Comparison of ENCODE assay signal across 15 cellular contexts in genomic region chr6:137862419-137863125, GRCh38. TPM values are rescaled to one million over a fixed set of nuclear protein-coding genes. Genes with fewer than 3 reads are reported as not detected.
DNase-seq lines count a peak whose midpoint lies in the region; ATAC-seq and TF ChIP-seq lines count a peak whose summit lies in the region.
"Had no signal": no experiment of that assay in that cellular context is flagged by ENCODE, and none has a peak within 500 bp of the region (broad histone marks: within the 10 kb centered on the region; RNA-seq: fewer than 3 reads in every experiment).

No MANE protein-coding gene starts in this region.

- peak; percentile 73 to 89 for DNase-seq in HAP-1 (ENCODE audit: low spot score in 2 of 2)
- no peak for DNase-seq in body of pancreas
- DNase-seq in HuH-7.5 (ENCODE audit: low spot score): no peak
- no peak for DNase-seq in MV-4-11 (lab: John Stamatoyannopoulos, UW)
- DNase-seq: anterior cingulate cortex; CD4-positive, alpha-beta T cell; hippocampal formation; NCI-H2029 treated with DMSO at 0.1 percent for 48 hours; NCI-H524 treated with DMSO at 0.1 percent for 48 hours; retina; SHP77 had no signal

- H3K4me2 ChIP-seq in BLaER1 (0 out of 2 replicates have a peak overlapping the region, but pooled peaks have one; percentile 3), neural cell (ENCODE audit: low read length) (no peak overlapping the region)

- H3F3A ChIP-seq in neural cell (ENCODE audit: insufficient read depth, low read length, poor library complexity, severe bottlenecking): no peaks in the 10 kb centered on the region

- H3K9me2 ChIP-seq in neural cell (ENCODE audit: insufficient read depth, low read length): no peaks in the 10 kb centered on the region

- H3K9me3 ChIP-seq in BLaER1 (peaks cover 3% of the 10 kb centered on the region), HAP-1 (no peaks in the 10 kb centered on the region), body of pancreas (no peaks in the 10 kb centered on the region), neural cell (ENCODE audit: low read length) (no peaks in the 10 kb centered on the region)

- H3K36me3 ChIP-seq in BLaER1: peaks cover 67% of the 10 kb centered on the region
- H3K36me3 ChIP-seq in HAP-1 (replicated peaks): no peaks in the 10 kb centered on the region
- no peaks in the 10 kb centered on the region for H3K36me3 ChIP-seq in body of pancreas (replicated peaks in 1 of 2; ENCODE audit: insufficient read depth in 1 of 2, low read depth in 2 of 2)
- no peaks in the 10 kb centered on the region for H3K36me3 ChIP-seq in neural cell (ENCODE audit: insufficient read depth, low read length)

- H3K27ac ChIP-seq in BLaER1: no peak overlapping the region
- H3K27ac ChIP-seq in body of pancreas: peak overlapping the region in 3 of 4 donors; percentile 10 to 58 (median 33)
- no peak overlapping the region for H3K27ac ChIP-seq in neural cell (ENCODE audit: low read length)

- TF ChIP-seq CTCF in body of pancreas (IDR thresholded peaks at IDR 0.05) (no peak), neural cell (IDR thresholded peaks at IDR 0.05; ENCODE audit: poor library complexity, severe bottlenecking) (no peak)

- TF ChIP-seq EP300 in neural cell (conservative IDR thresholded peaks at IDR 0.05; ENCODE audit: poor library complexity, severe bottlenecking): peak; percentile 24

- 46 to 55% methylated on average over 5 of the region's 5 CpGs for WGBS in body of pancreas, 2 donors

- no peak for TF ChIP-seq RAD21 in neural cell (conservative IDR thresholded peaks at IDR 0.05)

- H3K4me3 ChIP-seq in BLaER1 (no peak overlapping the region), HAP-1 (no peak overlapping the region), body of pancreas (no peak overlapping the region), neural cell (ENCODE audit: low read length) (no peak overlapping the region)

- TF ChIP-seq POLR2A in body of pancreas (IDR thresholded peaks at IDR 0.05): no peak

- H3K79me2 ChIP-seq in neural cell (replicated peaks; ENCODE audit: insufficient read depth, low read length): no peaks in the 10 kb centered on the region

- H3K9ac ChIP-seq in BLaER1: no peak overlapping the region
- no peak overlapping the region for H3K9ac ChIP-seq in neural cell (ENCODE audit: low read length)

- H2AFZ ChIP-seq in neural cell (ENCODE audit: low read depth, low read length): no peak overlapping the region

- no peak for ATAC-seq in body of pancreas
- ATAC-seq in GM19467 (IDR thresholded peaks at IDR 0.05; ENCODE audit: unreplicated experiment): no peak
- no peak for ATAC-seq in GM19023 (IDR thresholded peaks at IDR 0.05; ENCODE audit: unreplicated experiment)

- intact Hi-C loops in body of pancreas (cut with DNase I): no loop called here

- peaks cover 34% of the 10 kb centered on the region for H3K4me1 ChIP-seq in BLaER1
- peaks cover 37% of the 10 kb centered on the region for H3K4me1 ChIP-seq in HAP-1
- H3K4me1 ChIP-seq in body of pancreas: peaks cover 7% of the 10 kb centered on the region

- H3K27me3 ChIP-seq in BLaER1: no peaks in the 10 kb centered on the region
- H3K27me3 ChIP-seq in HAP-1 (ENCODE audit: low read depth): no peaks in the 10 kb centered on the region
- no peaks in the 10 kb centered on the region for H3K27me3 ChIP-seq in body of pancreas
- H3K27me3 ChIP-seq in neural cell (ENCODE audit: insufficient read depth, low read depth, low read length): peaks cover 2% of the 10 kb centered on the region

- in situ Hi-C loops in HAP-1 (cut with MboI; ENCODE audit: low sequenced_read_pairs): loop anchor here (10.0 kb wide), 1 partner anchor 148 kb away; no protein-coding TSS in a partner anchor

- H4K20me1 ChIP-seq in BLaER1: peaks cover 55% of the 10 kb centered on the region; the same call in 1 of the 2 replicates
- H4K20me1 ChIP-seq in neural cell (ENCODE audit: insufficient read depth): no peaks in the 10 kb centered on the region

TF ChIP-seq in neural cell, 6 proteins besides CTCF, POLR2A, EP300 and RAD21:
- TF ChIP-seq POLR2AphosphoS5 (IDR thresholded peaks at IDR 0.05) (peak; percentile 26), REST (IDR thresholded peaks at IDR 0.05; ENCODE audit: borderline replicate concordance) (no peak)

RNA-seq across cellular contexts. Expression of gene TNFAIP3, which starts 4.5 kb away (rescaled TPM):
- total RNA-seq in body of pancreas: 10 to 100 TPM in 1 of 2 donors, 1 to 10 TPM in 1; 9.6 to 12.5 TPM
- polyA plus RNA-seq in neural cell: 0.20 and 0.70 TPM in 2 replicates
- 0.24 and 1.0 TPM in 2 replicates for polyA minus RNA-seq in neural cell

Comparison
In these comparisons a context has a peak if more than half of its experiments do, and no peak if none do; other contexts are left out.
1. H3K27ac ChIP-seq: peak in body of pancreas (3 of 4); none in BLaER1 (single experiment) and neural cell (single experiment).
2. DNase-seq: peak in HAP-1 (2 of 2); none in body of pancreas (0 of 4), HuH-7.5 (single experiment) and MV-4-11 (single experiment).